21 cellular contexts compared by ENCODE assay signal in the genomic region with DNA sequence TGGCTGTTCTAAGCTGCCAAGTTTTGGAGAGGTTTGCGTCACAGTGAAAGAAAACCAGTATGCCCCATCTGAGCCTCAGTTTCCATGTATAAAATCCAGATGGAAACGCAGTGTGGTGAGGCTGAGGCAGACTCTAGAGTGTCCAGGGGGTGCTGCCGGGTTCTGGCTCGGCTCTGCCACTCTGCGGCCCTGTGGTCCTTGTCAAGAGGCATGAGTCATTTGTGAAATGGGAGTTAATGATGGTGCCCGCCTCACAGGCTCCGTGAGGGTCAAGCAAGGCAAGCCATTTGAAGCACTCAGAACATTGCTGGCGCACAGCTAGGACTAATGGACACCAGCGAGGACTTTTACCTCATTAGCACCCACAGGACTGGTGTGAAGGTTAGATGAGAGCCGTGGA.
"Had no signal": no experiment of that assay in that cellular context is flagged by ENCODE, and none has a peak within 500 bp of the region (broad histone marks: within the 10 kb centered on the region; RNA-seq: fewer than 3 reads in every experiment).

No MANE protein-coding gene starts in this region.

- H3K9me3 ChIP-seq: tibial nerve had no signal

- H3K4me3 ChIP-seq: coronary artery, lung, tibial nerve had no signal

- H3K36me3 ChIP-seq: tibial nerve had no signal

- ATAC-seq: activated naive CD8-positive, alpha-beta T cell treated with anti-CD3 and anti-CD28 coated beads, Interleukin-2, amount 50 U/mL, for 24 hours; left lobe of liver; natural killer cell had no signal

- H3K27me3 ChIP-seq: tibial nerve had no signal

- H3K27ac ChIP-seq: coronary artery, tibial nerve had no signal

- DNase-seq: activated CD4-positive, alpha-beta T cell treated with anti-CD3 and anti-CD28 coated beads, Interleukin-2, amount 50 U/mL, for 1 hour; activated CD4-positive, CD25-positive, alpha-beta regulatory T cell treated with anti-CD3 and anti-CD28 coated beads, Interleukin-2, amount 50 U/mL, for 72 hours; activated CD8-positive, alpha-beta memory T cell treated with anti-CD3 and anti-CD28 coated beads for 24 hours; activated CD8-positive, alpha-beta memory T cell treated with anti-CD3 and anti-CD28 coated beads, Interleukin-2, amount 50 U/mL, for 48 hours; activated effector memory CD4-positive, alpha-beta T cell treated with Interleukin-2 at 50 U/mL for 16 hours; activated naive CD4-positive, alpha-beta T cell treated with anti-CD3 and anti-CD28 coated beads, Interleukin-2, amount 10 ng/mL, durations not matched to agents 7 days and 5 days; activated naive CD8-positive, alpha-beta T cell treated with anti-CD3 and anti-CD28 coated beads, Interleukin-2, amount 50 U/mL, for 24 hours; activated T-cell treated with anti-CD3 and anti-CD28 coated beads, Interleukin-2, amount 50 U/mL, for 48 hours; anterior cingulate cortex; erythroblast; foreskin melanocyte; kidney; natural killer cell; stimulated activated CD4-positive, alpha-beta T cell treated with anti-CD3 and anti-CD28 coated beads, Interleukin-12 subunit alpha, Interleukin-12 subunit beta, amount 100 ng/mL, for 4 hours; stimulated activated CD4-positive, alpha-beta T cell treated with anti-CD3 and anti-CD28 coated beads, Interleukin-1b, Interleukin-23, amount 100 ng/mL, for 48 hours; stimulated activated naive CD4-positive, alpha-beta T cell treated with Interleukin-2 at 50 U/mL for 16 hours; T-helper 9 cell had no signal
